In the genomic region with DNA sequence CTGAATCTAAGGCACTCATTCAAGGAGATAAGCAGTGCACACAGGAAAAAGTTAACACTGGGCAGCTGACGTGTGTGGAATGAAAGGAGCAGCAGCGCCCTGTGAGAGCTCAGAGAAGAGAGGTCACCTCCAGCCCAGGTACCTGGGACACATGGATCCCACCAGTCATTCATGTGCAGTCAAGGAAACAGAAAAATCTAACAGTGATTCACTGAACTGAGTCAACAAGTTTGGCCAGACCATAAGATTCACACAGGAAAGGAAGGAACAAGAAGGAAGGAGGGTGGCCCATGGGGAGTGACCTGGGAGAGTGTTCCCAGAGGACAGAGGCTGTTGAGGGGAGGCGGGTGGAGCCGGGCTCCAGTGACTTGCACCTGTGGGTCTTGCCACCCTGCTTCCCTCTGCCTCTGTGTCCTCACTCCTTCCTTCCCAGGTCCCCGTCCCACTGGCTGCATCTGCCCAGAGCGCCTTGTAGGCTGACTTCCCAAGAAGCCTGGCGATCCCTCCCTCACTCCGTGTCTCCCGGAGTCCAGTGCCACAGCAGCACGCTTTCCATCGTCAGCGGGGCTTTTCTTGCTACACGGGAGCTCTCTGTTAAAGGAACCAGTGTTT, we compare ENCODE assay signal across 1 cellular context.
TF ChIP-seq lines count a peak whose summit lies in the region.

No MANE protein-coding gene starts in this region.

TF ChIP-seq in HepG2, 621 proteins besides CTCF, POLR2A, EP300 and RAD21:
- TF ChIP-seq, protein P1, sequence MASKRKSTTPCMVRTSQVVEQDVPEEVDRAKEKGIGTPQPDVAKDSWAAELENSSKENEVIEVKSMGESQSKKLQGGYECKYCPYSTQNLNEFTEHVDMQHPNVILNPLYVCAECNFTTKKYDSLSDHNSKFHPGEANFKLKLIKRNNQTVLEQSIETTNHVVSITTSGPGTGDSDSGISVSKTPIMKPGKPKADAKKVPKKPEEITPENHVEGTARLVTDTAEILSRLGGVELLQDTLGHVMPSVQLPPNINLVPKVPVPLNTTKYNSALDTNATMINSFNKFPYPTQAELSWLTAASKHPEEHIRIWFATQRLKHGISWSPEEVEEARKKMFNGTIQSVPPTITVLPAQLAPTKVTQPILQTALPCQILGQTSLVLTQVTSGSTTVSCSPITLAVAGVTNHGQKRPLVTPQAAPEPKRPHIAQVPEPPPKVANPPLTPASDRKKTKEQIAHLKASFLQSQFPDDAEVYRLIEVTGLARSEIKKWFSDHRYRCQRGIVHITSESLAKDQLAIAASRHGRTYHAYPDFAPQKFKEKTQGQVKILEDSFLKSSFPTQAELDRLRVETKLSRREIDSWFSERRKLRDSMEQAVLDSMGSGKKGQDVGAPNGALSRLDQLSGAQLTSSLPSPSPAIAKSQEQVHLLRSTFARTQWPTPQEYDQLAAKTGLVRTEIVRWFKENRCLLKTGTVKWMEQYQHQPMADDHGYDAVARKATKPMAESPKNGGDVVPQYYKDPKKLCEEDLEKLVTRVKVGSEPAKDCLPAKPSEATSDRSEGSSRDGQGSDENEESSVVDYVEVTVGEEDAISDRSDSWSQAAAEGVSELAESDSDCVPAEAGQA (IDR thresholded peaks at IDR 0.05; ENCODE audit: low read depth): no peak
- TF ChIP-seq, protein P1 (CRISPR knock-in tag; IDR thresholded peaks at IDR 0.05; ENCODE audit: borderline replicate concordance): no peak
- no peak for TF ChIP-seq CREM (IDR thresholded peaks at IDR 0.05)
- TF ChIP-seq CREM (CRISPR knock-in tag; IDR thresholded peaks at IDR 0.05): no peak
- no peak for TF ChIP-seq CEBPG (CRISPR knock-in tag; IDR thresholded peaks at IDR 0.05)
- no peak for TF ChIP-seq ZNF335 (CRISPR knock-in tag; IDR thresholded peaks at IDR 0.05)
- TF ChIP-seq ARNT2 (CRISPR knock-in tag; IDR thresholded peaks at IDR 0.05; ENCODE audit: low read depth): no peak
- no peak for TF ChIP-seq FOXM1 (CRISPR knock-in tag; IDR thresholded peaks at IDR 0.05)
- no peak for TF ChIP-seq ZMAT3 (CRISPR knock-in tag; conservative IDR thresholded peaks at IDR 0.05)
- no peak for TF ChIP-seq NFKB2 (CRISPR knock-in tag; IDR thresholded peaks at IDR 0.05; ENCODE audit: borderline replicate concordance)
- no peak for TF ChIP-seq MAFK (conservative IDR thresholded peaks at IDR 0.05 in 1 of 2, IDR thresholded peaks at IDR 0.05 in 1 of 2; ENCODE audit: low read length in 2 of 2)
- no peak for TF ChIP-seq ZNF773 (CRISPR knock-in tag; IDR thresholded peaks at IDR 0.05; ENCODE audit: borderline replicate concordance)
- no peak for TF ChIP-seq SMAD1 (CRISPR knock-in tag; IDR thresholded peaks at IDR 0.05; ENCODE audit: borderline replicate concordance, low read depth)
- TF ChIP-seq, protein P2, sequence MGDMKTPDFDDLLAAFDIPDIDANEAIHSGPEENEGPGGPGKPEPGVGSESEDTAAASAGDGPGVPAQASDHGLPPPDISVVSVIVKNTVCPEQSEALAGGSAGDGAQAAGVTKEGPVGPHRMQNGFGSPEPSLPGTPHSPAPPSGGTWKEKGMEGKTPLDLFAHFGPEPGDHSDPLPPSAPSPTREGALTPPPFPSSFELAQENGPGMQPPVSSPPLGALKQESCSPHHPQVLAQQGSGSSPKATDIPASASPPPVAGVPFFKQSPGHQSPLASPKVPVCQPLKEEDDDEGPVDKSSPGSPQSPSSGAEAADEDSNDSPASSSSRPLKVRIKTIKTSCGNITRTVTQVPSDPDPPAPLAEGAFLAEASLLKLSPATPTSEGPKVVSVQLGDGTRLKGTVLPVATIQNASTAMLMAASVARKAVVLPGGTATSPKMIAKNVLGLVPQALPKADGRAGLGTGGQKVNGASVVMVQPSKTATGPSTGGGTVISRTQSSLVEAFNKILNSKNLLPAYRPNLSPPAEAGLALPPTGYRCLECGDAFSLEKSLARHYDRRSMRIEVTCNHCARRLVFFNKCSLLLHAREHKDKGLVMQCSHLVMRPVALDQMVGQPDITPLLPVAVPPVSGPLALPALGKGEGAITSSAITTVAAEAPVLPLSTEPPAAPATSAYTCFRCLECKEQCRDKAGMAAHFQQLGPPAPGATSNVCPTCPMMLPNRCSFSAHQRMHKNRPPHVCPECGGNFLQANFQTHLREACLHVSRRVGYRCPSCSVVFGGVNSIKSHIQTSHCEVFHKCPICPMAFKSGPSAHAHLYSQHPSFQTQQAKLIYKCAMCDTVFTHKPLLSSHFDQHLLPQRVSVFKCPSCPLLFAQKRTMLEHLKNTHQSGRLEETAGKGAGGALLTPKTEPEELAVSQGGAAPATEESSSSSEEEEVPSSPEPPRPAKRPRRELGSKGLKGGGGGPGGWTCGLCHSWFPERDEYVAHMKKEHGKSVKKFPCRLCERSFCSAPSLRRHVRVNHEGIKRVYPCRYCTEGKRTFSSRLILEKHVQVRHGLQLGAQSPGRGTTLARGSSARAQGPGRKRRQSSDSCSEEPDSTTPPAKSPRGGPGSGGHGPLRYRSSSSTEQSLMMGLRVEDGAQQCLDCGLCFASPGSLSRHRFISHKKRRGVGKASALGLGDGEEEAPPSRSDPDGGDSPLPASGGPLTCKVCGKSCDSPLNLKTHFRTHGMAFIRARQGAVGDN (CRISPR knock-in tag; IDR thresholded peaks at IDR 0.05): no peak
- TF ChIP-seq, protein P3, sequence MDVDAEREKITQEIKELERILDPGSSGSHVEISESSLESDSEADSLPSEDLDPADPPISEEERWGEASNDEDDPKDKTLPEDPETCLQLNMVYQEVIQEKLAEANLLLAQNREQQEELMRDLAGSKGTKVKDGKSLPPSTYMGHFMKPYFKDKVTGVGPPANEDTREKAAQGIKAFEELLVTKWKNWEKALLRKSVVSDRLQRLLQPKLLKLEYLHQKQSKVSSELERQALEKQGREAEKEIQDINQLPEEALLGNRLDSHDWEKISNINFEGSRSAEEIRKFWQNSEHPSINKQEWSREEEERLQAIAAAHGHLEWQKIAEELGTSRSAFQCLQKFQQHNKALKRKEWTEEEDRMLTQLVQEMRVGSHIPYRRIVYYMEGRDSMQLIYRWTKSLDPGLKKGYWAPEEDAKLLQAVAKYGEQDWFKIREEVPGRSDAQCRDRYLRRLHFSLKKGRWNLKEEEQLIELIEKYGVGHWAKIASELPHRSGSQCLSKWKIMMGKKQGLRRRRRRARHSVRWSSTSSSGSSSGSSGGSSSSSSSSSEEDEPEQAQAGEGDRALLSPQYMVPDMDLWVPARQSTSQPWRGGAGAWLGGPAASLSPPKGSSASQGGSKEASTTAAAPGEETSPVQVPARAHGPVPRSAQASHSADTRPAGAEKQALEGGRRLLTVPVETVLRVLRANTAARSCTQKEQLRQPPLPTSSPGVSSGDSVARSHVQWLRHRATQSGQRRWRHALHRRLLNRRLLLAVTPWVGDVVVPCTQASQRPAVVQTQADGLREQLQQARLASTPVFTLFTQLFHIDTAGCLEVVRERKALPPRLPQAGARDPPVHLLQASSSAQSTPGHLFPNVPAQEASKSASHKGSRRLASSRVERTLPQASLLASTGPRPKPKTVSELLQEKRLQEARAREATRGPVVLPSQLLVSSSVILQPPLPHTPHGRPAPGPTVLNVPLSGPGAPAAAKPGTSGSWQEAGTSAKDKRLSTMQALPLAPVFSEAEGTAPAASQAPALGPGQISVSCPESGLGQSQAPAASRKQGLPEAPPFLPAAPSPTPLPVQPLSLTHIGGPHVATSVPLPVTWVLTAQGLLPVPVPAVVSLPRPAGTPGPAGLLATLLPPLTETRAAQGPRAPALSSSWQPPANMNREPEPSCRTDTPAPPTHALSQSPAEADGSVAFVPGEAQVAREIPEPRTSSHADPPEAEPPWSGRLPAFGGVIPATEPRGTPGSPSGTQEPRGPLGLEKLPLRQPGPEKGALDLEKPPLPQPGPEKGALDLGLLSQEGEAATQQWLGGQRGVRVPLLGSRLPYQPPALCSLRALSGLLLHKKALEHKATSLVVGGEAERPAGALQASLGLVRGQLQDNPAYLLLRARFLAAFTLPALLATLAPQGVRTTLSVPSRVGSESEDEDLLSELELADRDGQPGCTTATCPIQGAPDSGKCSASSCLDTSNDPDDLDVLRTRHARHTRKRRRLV (CRISPR knock-in tag; IDR thresholded peaks at IDR 0.05): no peak
TF ChIP-seq in HepG2: peak in this region for 0.
